ENCODE assay signal across 11 cellular contexts in genomic region chr6:34341481-34341971, GRCh38. TPM values are rescaled to one million over a fixed set of nuclear protein-coding genes. Genes with fewer than 3 reads are reported as not detected.
DNase-seq lines count a peak whose midpoint lies in the region; ATAC-seq and TF ChIP-seq lines count a peak whose summit lies in the region.
"Had no signal": no experiment of that assay in that cellular context is flagged by ENCODE, and none has a peak within 500 bp of the region (broad histone marks: within the 10 kb centered on the region; RNA-seq: fewer than 3 reads in every experiment).

No MANE protein-coding gene starts in this region.

- peaks cover 67% of the 10 kb centered on the region for H3K4me1 ChIP-seq in lower lobe of right lung

- intact Hi-C loops in lower lobe of right lung (cut with DNase I) = no loop called here

- H3K4me3 ChIP-seq in NB4 (ENCODE audit: low read depth, low read length) (no peak overlapping the region), epithelial cell of esophagus (ENCODE audit: low read length) (no peak overlapping the region), lower lobe of right lung (no peak overlapping the region)

- ATAC-seq in lower lobe of right lung (peak; percentile 57 to 58), HG02642 (IDR thresholded peaks at IDR 0.05; ENCODE audit: poor library complexity, unreplicated experiment) (no peak), GM21786 (IDR thresholded peaks at IDR 0.05; ENCODE audit: unreplicated experiment) (no peak), HG03196 (IDR thresholded peaks at IDR 0.05; ENCODE audit: unreplicated experiment) (no peak)

- TF ChIP-seq CTCF in NB4 (IDR thresholded peaks at IDR 0.05; ENCODE audit: low read depth, low read length) (no peak), epithelial cell of esophagus (IDR thresholded peaks at IDR 0.05; ENCODE audit: insufficient read depth, low read depth, low read length, missing control alignments) (no peak), lower lobe of right lung (IDR thresholded peaks at IDR 0.05) (no peak)

- no peaks in the 10 kb centered on the region for H3K9me3 ChIP-seq in lower lobe of right lung

- no peaks in the 10 kb centered on the region for H3K36me3 ChIP-seq in lower lobe of right lung

- DNase-seq in A172 (ENCODE audit: low spot score) (peak; percentile 41), NB4 (ENCODE audit: low read depth) (peak; percentile 16), epithelial cell of esophagus (ENCODE audit: low read depth) (peak; percentile 48), lower lobe of right lung (no peak)
- DNase-seq in activated naive CD4-positive, alpha-beta T cell (lab: John Stamatoyannopoulos, UW) = no peak
- DNase-seq: ACHN, Kasumi-1, NCI-H748 treated with DMSO at 0.1 percent for 48 hours had no signal

- no peak overlapping the region for H3K27ac ChIP-seq in lower lobe of right lung

- no peak for TF ChIP-seq POLR2A in NB4 (IDR thresholded peaks at IDR 0.05; ENCODE audit: extremely low read depth, insufficient read length)

- no peaks in the 10 kb centered on the region for H3K27me3 ChIP-seq in lower lobe of right lung (ENCODE audit: low read depth)

RNA-seq across cellular contexts. Expression of gene NUDT3, which starts 50.9 kb away (rescaled TPM):
- total RNA-seq in A172 (2014; rRNA removed; shearing (Covaris generic)) = 12.8 and 13.1 TPM in 2 replicates
- 29.1 TPM for total RNA-seq in lower lobe of right lung

Comparison
In these comparisons a context has a peak if more than half of its experiments do, and no peak if none do; other contexts are left out.
1. DNase-seq: peak in A172 (single experiment), NB4 (single experiment) and epithelial cell of esophagus (single experiment); none in lower lobe of right lung (single experiment) and activated naive CD4-positive, alpha-beta T cell (0 of 4).
2. ATAC-seq: peak in lower lobe of right lung (2 of 2); none in HG02642 (single experiment), GM21786 (single experiment) and HG03196 (single experiment).